Comparison of ENCODE assay signal across 8 cellular contexts in genomic region chrX:47806415-47807404, GRCh38. TPM values are rescaled to one million over a fixed set of nuclear protein-coding genes. Genes with fewer than 3 reads are reported as not detected.
A peak's percentile ranks its signal among the peaks of the same experiment; 100 is the strongest.
DNase-seq lines count a peak whose midpoint lies in the region; ATAC-seq, FAIRE-seq and TF ChIP-seq lines count a peak whose summit lies in the region.
"Not testable (repeated sequence)": the region's sequence is repeated elsewhere in the genome, so short reads cannot be mapped to it uniquely, and the experiment has no call there.

No MANE protein-coding gene starts in this region.

- H3K4me1 ChIP-seq in HUES6 (ENCODE audit: control insufficient read depth, insufficient read depth, low read length) (peaks cover 19% of the 10 kb centered on the region; the same call in 1 of the 2 replicates), OCI-LY3 (ENCODE audit: low read length) (peaks cover 16% of the 10 kb centered on the region)
- H3K4me1 ChIP-seq in K562 (replicated peaks in 1 of 2; ENCODE audit: control insufficient read depth in 2 of 2, insufficient read depth in 2 of 2, low read length in 2 of 2); HepG2 (ENCODE audit: insufficient read depth, low read length): not testable (repeated sequence)

- POLR2A ChIA-PET in K562 (lab: Yijun Ruan, JAX) = interaction anchor here (1.3 to 1.5 kb wide), 2 partner anchors 17 to 57 kb away, joined by 3 read pairs; no protein-coding TSS in a partner anchor
- POLR2A ChIA-PET in HepG2 (lab: Yijun Ruan, JAX) = not testable (repeated sequence)

- FAIRE-seq in GM12892 (lab: Jason Lieb, UNC) = peak; percentile 87
- peak; percentile 91 for FAIRE-seq in K562 (lab: Jason Lieb, UNC)
- FAIRE-seq in HepG2 (lab: Jason Lieb, UNC) = not testable (repeated sequence)

- CTCF ChIA-PET in K562 (lab: Yijun Ruan, JAX; ENCODE audit: low intra/inter-chr PET ratio) = interaction anchor here (0.7 kb wide), 1 partner anchor 227 kb away, joined by 3 read pairs; no protein-coding TSS in a partner anchor
- CTCF ChIA-PET in HepG2 (lab: Yijun Ruan, JAX; ENCODE audit: low intra/inter-chr PET ratio, low total read pairs) = not testable (repeated sequence)

- not testable (repeated sequence) for TF ChIP-seq CTCF in OCI-LY3 (IDR thresholded peaks at IDR 0.05; ENCODE audit: low read depth, low read length); K562 (IDR thresholded peaks at IDR 0.05 in 2 of 3, conservative IDR thresholded peaks at IDR 0.05 in 1 of 3; ENCODE audit: insufficient read depth in 2 of 3, low read depth in 1 of 3, low read length in 3 of 3); HepG2 (CRISPR knock-in tag; IDR thresholded peaks at IDR 0.05)

- not testable (repeated sequence) for H4K20me1 ChIP-seq in OCI-LY3 (ENCODE audit: insufficient read depth, low read length); K562 (replicated peaks; ENCODE audit: control insufficient read depth, insufficient read depth, low read length); HepG2 (ENCODE audit: insufficient read depth, low read length)

- peaks cover 11% of the 10 kb centered on the region; the same call in 1 of the 2 replicates for H3K9me3 ChIP-seq in HUES6 (ENCODE audit: control insufficient read depth, insufficient read depth, low read depth, low read length)
- H3K9me3 ChIP-seq in OCI-LY3 (ENCODE audit: insufficient read depth, low read length); K562 (replicated peaks; ENCODE audit: control insufficient read depth, insufficient read depth, low read depth, low read length); HepG2 (ENCODE audit: low read length): not testable (repeated sequence)

- H2AFZ ChIP-seq in OCI-LY3 (ENCODE audit: low read depth, low read length) (peak overlapping the region; percentile 21; the same call in 1 of the 2 replicates), K562 (ENCODE audit: low read depth, low read length) (peak overlapping the region; percentile 87)
- not testable (repeated sequence) for H2AFZ ChIP-seq in HepG2 (ENCODE audit: low read length)

- not testable (repeated sequence) for H3K4me3 ChIP-seq in HUES6 (ENCODE audit: low read depth, low read length); OCI-LY3 (ENCODE audit: low read length); K562; HepG2 (replicated peaks in 1 of 3; ENCODE audit: insufficient read depth in 1 of 3, low read depth in 2 of 3, low read length in 3 of 3)

- not testable (repeated sequence) for H3K27me3 ChIP-seq in HUES6 (ENCODE audit: control insufficient read depth, insufficient read depth, low read length); OCI-LY3 (ENCODE audit: low read depth, low read length); K562 (ENCODE audit: control insufficient read depth in 2 of 2, insufficient read depth in 2 of 2, low read length in 2 of 2); HepG2 (ENCODE audit: control insufficient read depth in 1 of 2, insufficient read depth in 2 of 2, low read length in 2 of 2)

- peak; percentile 84 for ATAC-seq in K562
- peak; percentile 40 for ATAC-seq in left ventricle myocardium superior
- ATAC-seq in HepG2 = not testable (repeated sequence)

- in situ Hi-C loops in K562 (cut with MboI); HepG2 (cut with HindIII; ENCODE audit: extremely low pct_ligation_motif_present, low pct_unique_long_range_greater_than_20kb): not testable (repeated sequence)

- TF ChIP-seq POLR2A in GM12892 (IDR thresholded peaks at IDR 0.05; ENCODE audit: low read depth, low read length); K562 (conservative IDR thresholded peaks at IDR 0.05); erythroblast (IDR thresholded peaks at IDR 0.05; ENCODE audit: low read length); HepG2 (IDR thresholded peaks at IDR 0.05; ENCODE audit: insufficient read depth in 1 of 2, low read depth in 2 of 2, low read length in 2 of 2): not testable (repeated sequence)

- not testable (repeated sequence) for H3K9me1 ChIP-seq in K562 (ENCODE audit: control insufficient read depth, insufficient read depth, low read length)

- not testable (repeated sequence) for TF ChIP-seq RAD21 in K562 (CRISPR knock-in tag; conservative IDR thresholded peaks at IDR 0.05 in 1 of 2, IDR thresholded peaks at IDR 0.05 in 1 of 2); HepG2 (CRISPR knock-in tag; IDR thresholded peaks at IDR 0.05)

- WGBS in K562 (ENCODE audit: insufficient coverage, low coverage, missing lambda C conversion rate) = 33% methylated on average over 4 of the region's 16 CpGs
- WGBS in HepG2 (ENCODE audit: low lambda C conversion rate) = 34% methylated on average over 2 of the region's 16 CpGs

- H3K79me2 ChIP-seq in OCI-LY3 (ENCODE audit: low read length); K562 (ENCODE audit: control insufficient read depth, insufficient read depth, low read length); HepG2 (ENCODE audit: insufficient read depth, low read length): not testable (repeated sequence)

- not testable (repeated sequence) for DNase-seq in GM12892 (ENCODE audit: insufficient read length); left ventricle myocardium superior; HepG2 (ENCODE audit: low spot score)
- DNase-seq in K562 (ENCODE audit: extremely low read depth in 1 of 4, low spot score in 3 of 4) (peak in 1 of 4 experiments; percentile 9), erythroblast (lab: John Stamatoyannopoulos, UW) (peak; percentile 1 to 5), retina (peak; percentile 4)

- not testable (repeated sequence) for BruUV-seq in K562 (replicated peaks; lab: Mats Ljungman, UMichigan); HepG2 (replicated peaks; lab: Mats Ljungman, UMichigan)

- H3K27ac ChIP-seq in HUES6 (ENCODE audit: low read depth, low read length) = peak overlapping the region; percentile 54; the same call in 1 of the 2 replicates
- H3K27ac ChIP-seq in OCI-LY3 (ENCODE audit: low read length) = peak overlapping the region; percentile 65
- H3K27ac ChIP-seq in K562 (ENCODE audit: extremely low read depth, low read depth, low read length) = peak overlapping the region; percentile 44; the same call in 1 of the 3 replicates
- H3K27ac ChIP-seq in HepG2 (ENCODE audit: extremely low read length, insufficient read depth, low read length) = not testable (repeated sequence)

- peak overlapping the region; percentile 62 for H3K9ac ChIP-seq in HUES6 (ENCODE audit: low read length)
- not testable (repeated sequence) for H3K9ac ChIP-seq in OCI-LY3 (ENCODE audit: low read length); HepG2 (ENCODE audit: insufficient read depth, low read depth, low read length)
- H3K9ac ChIP-seq in K562 (ENCODE audit: insufficient read depth in 1 of 2, low read depth in 2 of 2, low read length in 2 of 2) = peak overlapping the region; percentile 38 to 45; a peak in 2 of 4 replicates

- H3K36me3 ChIP-seq in HUES6 (ENCODE audit: control insufficient read depth, insufficient read depth, low read length); OCI-LY3 (replicated peaks; ENCODE audit: low read depth, low read length); K562 (ENCODE audit: control insufficient read depth, insufficient read depth, low read length); HepG2 (replicated peaks in 1 of 2; ENCODE audit: control insufficient read depth in 1 of 2, insufficient read depth in 2 of 2, low read length in 2 of 2): not testable (repeated sequence)

- H3K4me2 ChIP-seq in OCI-LY3 (ENCODE audit: low read length) (peak overlapping the region; percentile 52), K562 (ENCODE audit: insufficient read depth, low read length) (peak overlapping the region; percentile 55)
- not testable (repeated sequence) for H3K4me2 ChIP-seq in HepG2 (ENCODE audit: low read depth, low read length)

- intact Hi-C loops in K562 (cut with micrococcal nuclease); left ventricle myocardium superior (cut with micrococcal nuclease); HepG2 (cut with micrococcal nuclease; ENCODE audit: unreplicated experiment): not testable (repeated sequence)

- TF ChIP-seq EP300 in K562 (IDR thresholded peaks at IDR 0.05; ENCODE audit: low read length); HepG2 (IDR thresholded peaks at IDR 0.05; ENCODE audit: low read depth in 2 of 2, low read length in 2 of 2); HepG2 (CRISPR knock-in tag; IDR thresholded peaks at IDR 0.05; ENCODE audit: borderline replicate concordance): not testable (repeated sequence)

RNA-seq across cellular contexts. Expression of gene ZNF81, which starts 30.0 kb away (rescaled TPM):
- polyA plus RNA-seq in GM12892 (2012; ENCODE audit: missing spikeins) = 4.5 TPM
- total RNA-seq in K562 (2011; cell fraction: chromatin; rRNA removed; ENCODE audit: low replicate concordance) = 5.5 and 11.4 TPM in 2 replicates
- 4.2 and 4.6 TPM in 2 replicates for total RNA-seq in K562 (2011; cell fraction: nucleolus; rRNA removed)
- 7.3 and 9.2 TPM in 2 replicates for total RNA-seq in K562 (2011; cell fraction: nucleoplasm; rRNA removed)
- total RNA-seq in K562 (2014; rRNA removed) = 3.3 and 3.5 TPM in 2 replicates
- 4.9 and 8.3 TPM in 2 replicates for total RNA-seq in K562 (2014; rRNA removed; fragmentation: Illumina TruSeq; extraction: Trizol)
- 4.6 and 4.9 TPM in 2 replicates for total RNA-seq in K562 (2015; rRNA removed; fragmentation: Illumina TruSeq; extraction: Trizol)
- 6.8 and 7.4 TPM in 2 replicates for total RNA-seq in K562 (2021)
- 5.9 and 6.5 TPM in 2 replicates for polyA plus RNA-seq in K562 (2011; rRNA removed)
- polyA plus RNA-seq in K562 (2011; cell fraction: cytosol; rRNA removed) = 4.1 and 5.3 TPM in 2 replicates
- polyA plus RNA-seq in K562 (2011; cell fraction: nucleus; rRNA removed) = 6.7 and 7.0 TPM in 2 replicates
- 3.6 and 5.5 TPM in 2 replicates for polyA plus RNA-seq in K562 (2012)
- polyA plus RNA-seq in K562 (2014; fragmentation: Illumina TruSeq; extraction: Trizol) = 2.9 and 3.8 TPM in 2 replicates
- polyA plus RNA-seq in K562 (2014; fragmentation: Nextera tagmentation; extraction: Ambion mirVana) = 1 to 10 TPM; 9.1 to 9.6 TPM
- polyA plus RNA-seq in K562 (2014; rRNA removed) = 1.8 and 2.4 TPM in 2 replicates
- polyA minus RNA-seq in K562 (2011; rRNA and poly(A)+ RNA removed) = 12.4 and 14.7 TPM in 2 replicates
- polyA minus RNA-seq in K562 (2011; cell fraction: cytosol; rRNA and poly(A)+ RNA removed) = 2.7 and 5.2 TPM in 2 replicates
- polyA minus RNA-seq in K562 (2011; cell fraction: nucleus; rRNA and poly(A)+ RNA removed) = 4.0 and 7.7 TPM in 2 replicates
- 4.7 TPM for total RNA-seq in left ventricle myocardium superior
- 3.2 and 3.8 TPM in 2 replicates for total RNA-seq in HepG2 (2016; rRNA removed; fragmentation: Illumina TruSeq; extraction: Trizol)
- 24.7 and 27.8 TPM in 2 replicates for total RNA-seq in HepG2 (2016; cell fraction: cytosol; rRNA removed; fragmentation: Illumina TruSeq; extraction: Trizol; ENCODE audit: low read depth)
- 3.4 and 4.3 TPM in 2 replicates for total RNA-seq in HepG2 (2016; cell fraction: insoluble cytoplasmic fraction; rRNA removed; fragmentation: Illumina TruSeq; extraction: Trizol)
- total RNA-seq in HepG2 (2016; cell fraction: membrane; rRNA removed; fragmentation: Illumina TruSeq; extraction: Trizol) = 4.7 and 4.8 TPM in 2 replicates
- total RNA-seq in HepG2 (2016; cell fraction: nucleus; rRNA removed; fragmentation: Illumina TruSeq; extraction: Trizol) = 5.3 and 5.4 TPM in 2 replicates
- polyA plus RNA-seq in HepG2 (2011; rRNA removed) = 1.4 and 1.5 TPM in 2 replicates
- polyA plus RNA-seq in HepG2 (2011; cell fraction: cytosol; rRNA removed) = 0.51 and 0.94 TPM in 2 replicates
- polyA plus RNA-seq in HepG2 (2011; cell fraction: nucleus; rRNA removed) = 2.5 and 3.1 TPM in 2 replicates
- 0.64 and 1.5 TPM in 2 replicates for polyA plus RNA-seq in HepG2 (2012)
- polyA plus RNA-seq in HepG2 (2016; cell fraction: cytosol; fragmentation: Illumina TruSeq; extraction: Trizol; ENCODE audit: low read depth) = 0.80 and 1.2 TPM in 2 replicates
- polyA plus RNA-seq in HepG2 (2016; cell fraction: insoluble cytoplasmic fraction; fragmentation: Illumina TruSeq; extraction: Trizol; ENCODE audit: low read depth) = 0.85 and 1.4 TPM in 2 replicates
- 0.50 and 0.58 TPM in 2 replicates for polyA plus RNA-seq in HepG2 (2016; cell fraction: membrane; fragmentation: Illumina TruSeq; extraction: Trizol; ENCODE audit: low read depth)
- polyA plus RNA-seq in HepG2 (2016; cell fraction: nucleus; fragmentation: Illumina TruSeq; extraction: Trizol; ENCODE audit: insufficient read depth, low read depth) = 5.4 and 8.8 TPM in 2 replicates
- 4.4 and 43.1 TPM in 2 replicates for polyA minus RNA-seq in HepG2 (2011; rRNA and poly(A)+ RNA removed; ENCODE audit: low replicate concordance)
- 0.97 and 0.99 TPM in 2 replicates for polyA minus RNA-seq in HepG2 (2011; cell fraction: cytosol; rRNA and poly(A)+ RNA removed)
- 7.3 and 8.8 TPM in 2 replicates for polyA minus RNA-seq in HepG2 (2011; cell fraction: nucleus; rRNA and poly(A)+ RNA removed)
